Comparison of ENCODE assay signal across 15 cellular contexts in the genomic region with DNA sequence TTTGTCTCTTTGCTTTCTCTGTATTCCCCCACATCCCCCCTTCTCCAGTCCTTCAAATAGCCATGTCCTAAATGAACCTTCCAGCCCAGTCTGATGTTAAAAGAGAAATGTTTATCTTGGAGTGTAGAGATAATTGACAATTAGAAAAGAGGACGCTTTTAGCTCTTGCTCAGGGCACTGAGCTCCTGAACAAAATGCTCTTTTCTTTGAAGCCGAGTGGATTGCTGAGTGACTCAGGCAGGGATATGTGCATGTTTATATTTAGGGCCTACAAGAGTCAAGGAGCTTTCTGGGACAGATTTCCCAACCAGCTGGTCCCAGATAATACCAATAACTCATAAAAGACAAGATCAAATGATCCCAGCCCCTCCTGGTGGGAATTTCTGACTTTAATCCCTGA.
DNase-seq lines count a peak whose midpoint lies in the region; ATAC-seq and TF ChIP-seq lines count a peak whose summit lies in the region.
"Had no signal": no experiment of that assay in that cellular context is flagged by ENCODE, and none has a peak within 500 bp of the region (broad histone marks: within the 10 kb centered on the region; RNA-seq: fewer than 3 reads in every experiment).

No MANE protein-coding gene starts in this region.

- no peaks in the 10 kb centered on the region for H3K36me3 ChIP-seq in ACC112 (ENCODE audit: insufficient read depth, low read length)
- no peaks in the 10 kb centered on the region for H3K36me3 ChIP-seq in fibroblast of lung (ENCODE audit: control insufficient read depth, insufficient read depth, low read length)
- H3K36me3 ChIP-seq in muscle layer of duodenum (ENCODE audit: control insufficient read depth in 1 of 2, insufficient read depth in 2 of 2, low read length in 2 of 2), result no peaks in the 10 kb centered on the region
- no peaks in the 10 kb centered on the region for H3K36me3 ChIP-seq in upper lobe of right lung
- H3K36me3 ChIP-seq: gastrocnemius medialis, ovary had no signal

- no peaks in the 10 kb centered on the region for H4K20me1 ChIP-seq in fibroblast of lung (ENCODE audit: control insufficient read depth, extremely low read depth, insufficient read depth, low read length)

- peaks cover 62% of the 10 kb centered on the region for H3K4me1 ChIP-seq in ACC112 (ENCODE audit: control insufficient read depth, insufficient read depth, low read length, unreplicated experiment)
- peaks cover 13% of the 10 kb centered on the region for H3K4me1 ChIP-seq in fibroblast of lung (ENCODE audit: control insufficient read depth, extremely low read depth, insufficient read depth, low read length)
- peaks cover 0 to 9% of the 10 kb centered on the region in 2 donors for H3K4me1 ChIP-seq in muscle layer of duodenum (ENCODE audit: control insufficient read depth in 1 of 2, insufficient read depth in 2 of 2, low read length in 2 of 2)
- H3K4me1 ChIP-seq in upper lobe of right lung, result no peaks in the 10 kb centered on the region
- H3K4me1 ChIP-seq: gastrocnemius medialis had no signal

- H3K4me3 ChIP-seq in ACC112 (ENCODE audit: low read depth, low read length) (no peak overlapping the region), fibroblast of lung (replicated peaks in 1 of 4; ENCODE audit: control extremely low read depth in 1 of 4, insufficient read depth in 1 of 4, low read depth in 3 of 4, low read length in 4 of 4) (no peak overlapping the region), muscle layer of duodenum (ENCODE audit: low read depth in 1 of 2, low read length in 2 of 2) (no peak overlapping the region), upper lobe of right lung (no peak overlapping the region)
- H3K4me3 ChIP-seq: gastrocnemius medialis, ovary had no signal

- TF ChIP-seq CTCF in fibroblast of lung (conservative IDR thresholded peaks at IDR 0.05 in 1 of 2, IDR thresholded peaks at IDR 0.05 in 1 of 2; ENCODE audit: low read depth in 1 of 2, low read length in 2 of 2), result no peak
- TF ChIP-seq CTCF in upper lobe of right lung (IDR thresholded peaks at IDR 0.05), result no peak

- DNase-seq in NCI-H524 (lab: John Stamatoyannopoulos, UW) (peak; percentile 78 to 93), fibroblast of lung (ENCODE audit: low read depth in 2 of 2) (peak; percentile 79 to 81), HCEC 1CT (no peak), upper lobe of right lung (no peak)
- DNase-seq: activated T-cell treated with anti-CD3 and anti-CD28 coated beads, Interleukin-2, amount 50 U/mL, for 72 hours; central memory CD4-positive, alpha-beta T cell; DMS79; gastrocnemius medialis; NCI-H510A; ovary; stimulated activated CD4-positive, alpha-beta T cell treated with anti-CD3 and anti-CD28 coated beads, Interleukin-4, amount 100 ng/mL, for 1 hour had no signal

- intact Hi-C loops in upper lobe of right lung (cut with DNase I), result no loop called here

- H3K27me3 ChIP-seq in ACC112 (ENCODE audit: insufficient read depth, low read length) (no peaks in the 10 kb centered on the region), fibroblast of lung (ENCODE audit: control insufficient read depth, insufficient read depth, low read length) (no peaks in the 10 kb centered on the region), muscle layer of duodenum (ENCODE audit: low read depth, low read length) (no peaks in the 10 kb centered on the region), upper lobe of right lung (no peaks in the 10 kb centered on the region)
- H3K27me3 ChIP-seq: gastrocnemius medialis, ovary had no signal

- ATAC-seq in GM21737 (IDR thresholded peaks at IDR 0.05; ENCODE audit: unreplicated experiment) (no peak), upper lobe of right lung (no peak), HG02571 (IDR thresholded peaks at IDR 0.05; ENCODE audit: unreplicated experiment) (no peak)
- ATAC-seq: activated T-cell treated with anti-CD3 and anti-CD28 coated beads, Interleukin-2, amount 50 U/mL, for 72 hours; gastrocnemius medialis had no signal

- H3K79me2 ChIP-seq in ACC112 (ENCODE audit: control insufficient read depth, insufficient read depth, low read length, unreplicated experiment), result no peaks in the 10 kb centered on the region
- no peaks in the 10 kb centered on the region for H3K79me2 ChIP-seq in fibroblast of lung (ENCODE audit: control insufficient read depth, insufficient read depth, low read length)

- H3K9ac ChIP-seq in fibroblast of lung (ENCODE audit: insufficient read depth, low read length), result no peak overlapping the region

- peak overlapping the region; percentile 38 for H3K27ac ChIP-seq in ACC112 (ENCODE audit: low read depth, low read length)
- H3K27ac ChIP-seq in fibroblast of lung (ENCODE audit: insufficient read depth, low read length), result no peak overlapping the region
- peak overlapping the region; percentile 2 for H3K27ac ChIP-seq in muscle layer of duodenum (ENCODE audit: low read length)
- H3K27ac ChIP-seq in upper lobe of right lung, result no peak overlapping the region
- H3K27ac ChIP-seq: gastrocnemius medialis, ovary had no signal

- H3K4me2 ChIP-seq in fibroblast of lung (ENCODE audit: extremely low read depth, insufficient read depth, low read length), result no peak overlapping the region

- H2AFZ ChIP-seq in ACC112 (ENCODE audit: low read length, unreplicated experiment), result peak overlapping the region; percentile 86
- H2AFZ ChIP-seq in fibroblast of lung (ENCODE audit: low read length), result no peak overlapping the region

- no peaks in the 10 kb centered on the region for H3K9me3 ChIP-seq in fibroblast of lung (ENCODE audit: control insufficient read depth, insufficient read depth, low read depth, low read length)
- no peaks in the 10 kb centered on the region for H3K9me3 ChIP-seq in muscle layer of duodenum (ENCODE audit: control insufficient read depth in 1 of 2, low read length in 2 of 2)
- H3K9me3 ChIP-seq in upper lobe of right lung, result no peaks in the 10 kb centered on the region
- H3K9me3 ChIP-seq: gastrocnemius medialis, ovary had no signal

Comparison
In these comparisons a context has a peak if more than half of its experiments do, and no peak if none do; other contexts are left out.
1. H3K27ac ChIP-seq: peak in ACC112 (single experiment) and muscle layer of duodenum (single experiment); none in fibroblast of lung (single experiment) and upper lobe of right lung (single experiment).
2. DNase-seq: peak in NCI-H524 (2 of 2) and fibroblast of lung (2 of 2); none in HCEC 1CT (single experiment) and upper lobe of right lung (single experiment).